In genomic region chr22:20859615-20860014, GRCh38 we compare ENCODE assay signal across 1 cellular context.
TF ChIP-seq lines count a peak whose summit lies in the region.

No MANE protein-coding gene starts in this region.

TF ChIP-seq in WTC11, 78 proteins besides CTCF, POLR2A, EP300 and RAD21 (continued from another document):
- TF ChIP-seq, protein P1, sequence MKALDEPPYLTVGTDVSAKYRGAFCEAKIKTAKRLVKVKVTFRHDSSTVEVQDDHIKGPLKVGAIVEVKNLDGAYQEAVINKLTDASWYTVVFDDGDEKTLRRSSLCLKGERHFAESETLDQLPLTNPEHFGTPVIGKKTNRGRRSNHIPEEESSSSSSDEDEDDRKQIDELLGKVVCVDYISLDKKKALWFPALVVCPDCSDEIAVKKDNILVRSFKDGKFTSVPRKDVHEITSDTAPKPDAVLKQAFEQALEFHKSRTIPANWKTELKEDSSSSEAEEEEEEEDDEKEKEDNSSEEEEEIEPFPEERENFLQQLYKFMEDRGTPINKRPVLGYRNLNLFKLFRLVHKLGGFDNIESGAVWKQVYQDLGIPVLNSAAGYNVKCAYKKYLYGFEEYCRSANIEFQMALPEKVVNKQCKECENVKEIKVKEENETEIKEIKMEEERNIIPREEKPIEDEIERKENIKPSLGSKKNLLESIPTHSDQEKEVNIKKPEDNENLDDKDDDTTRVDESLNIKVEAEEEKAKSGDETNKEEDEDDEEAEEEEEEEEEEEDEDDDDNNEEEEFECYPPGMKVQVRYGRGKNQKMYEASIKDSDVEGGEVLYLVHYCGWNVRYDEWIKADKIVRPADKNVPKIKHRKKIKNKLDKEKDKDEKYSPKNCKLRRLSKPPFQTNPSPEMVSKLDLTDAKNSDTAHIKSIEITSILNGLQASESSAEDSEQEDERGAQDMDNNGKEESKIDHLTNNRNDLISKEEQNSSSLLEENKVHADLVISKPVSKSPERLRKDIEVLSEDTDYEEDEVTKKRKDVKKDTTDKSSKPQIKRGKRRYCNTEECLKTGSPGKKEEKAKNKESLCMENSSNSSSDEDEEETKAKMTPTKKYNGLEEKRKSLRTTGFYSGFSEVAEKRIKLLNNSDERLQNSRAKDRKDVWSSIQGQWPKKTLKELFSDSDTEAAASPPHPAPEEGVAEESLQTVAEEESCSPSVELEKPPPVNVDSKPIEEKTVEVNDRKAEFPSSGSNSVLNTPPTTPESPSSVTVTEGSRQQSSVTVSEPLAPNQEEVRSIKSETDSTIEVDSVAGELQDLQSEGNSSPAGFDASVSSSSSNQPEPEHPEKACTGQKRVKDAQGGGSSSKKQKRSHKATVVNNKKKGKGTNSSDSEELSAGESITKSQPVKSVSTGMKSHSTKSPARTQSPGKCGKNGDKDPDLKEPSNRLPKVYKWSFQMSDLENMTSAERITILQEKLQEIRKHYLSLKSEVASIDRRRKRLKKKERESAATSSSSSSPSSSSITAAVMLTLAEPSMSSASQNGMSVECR (CRISPR knock-in tag; IDR thresholded peaks at IDR 0.05; ENCODE audit: borderline replicate concordance), result no peak
- TF ChIP-seq FOXP1 (CRISPR knock-in tag; IDR thresholded peaks at IDR 0.05; ENCODE audit: borderline replicate concordance), result no peak
